In genomic region chr11:117828641-117829368, GRCh38 we compare ENCODE assay signal across 9 cellular contexts. TPM values are rescaled to one million over a fixed set of nuclear protein-coding genes. Genes with fewer than 3 reads are reported as not detected.
DNase-seq lines count a peak whose midpoint lies in the region; ATAC-seq, FAIRE-seq and TF ChIP-seq lines count a peak whose summit lies in the region.
"Had no signal": no experiment of that assay in that cellular context is flagged by ENCODE, and none has a peak within 500 bp of the region (broad histone marks: within the 10 kb centered on the region; RNA-seq: fewer than 3 reads in every experiment).

No MANE protein-coding gene starts in this region.

- H3K4me3 ChIP-seq in GM12865 (ENCODE audit: low read depth, low read length) (no peak overlapping the region), osteoblast (ENCODE audit: insufficient read depth, low read length) (no peak overlapping the region)

- no peaks in the 10 kb centered on the region for H3K9me3 ChIP-seq in osteoblast (ENCODE audit: low read depth, low read length)

- ATAC-seq in HG03432 (IDR thresholded peaks at IDR 0.05; ENCODE audit: unreplicated experiment): peak; percentile 72

- H3K27me3 ChIP-seq in osteoblast (ENCODE audit: insufficient read depth, low read length): peaks cover 15% of the 10 kb centered on the region

- H2AFZ ChIP-seq in osteoblast (ENCODE audit: low read length): no peak overlapping the region

- no peaks in the 10 kb centered on the region for H3K79me2 ChIP-seq in osteoblast (ENCODE audit: insufficient read depth, low read length)

- DNase-seq in GM12865 (ENCODE audit: low read depth) (peak; percentile 52), ecto neural progenitor cell (ENCODE audit: low spot score) (peak; percentile 43), osteoblast (ENCODE audit: insufficient read length, low spot score, missing footprints) (peak; percentile 91), ureter (ENCODE audit: low spot score) (peak; percentile 63), cerebellum (ENCODE audit: low spot score) (no peak), D721Med (ENCODE audit: insufficient read length, low spot score) (no peak)
- DNase-seq in activated CD4-positive, alpha-beta T cell treated with anti-CD3 and anti-CD28 coated beads, Interleukin-2, amount 50 U/mL, for 1 hour: peak; percentile 77

- no peak overlapping the region for H3K4me2 ChIP-seq in osteoblast (ENCODE audit: insufficient read depth, low read length)

- H3K36me3 ChIP-seq in osteoblast (ENCODE audit: insufficient read depth, low read length): no peaks in the 10 kb centered on the region

- H4K20me1 ChIP-seq in osteoblast (ENCODE audit: insufficient read depth, low read length): no peaks in the 10 kb centered on the region

- H3K4me1 ChIP-seq in osteoblast (ENCODE audit: insufficient read depth, low read length): no peaks in the 10 kb centered on the region

- no peak for FAIRE-seq in D721Med (lab: Jason Lieb, UNC)

- H3K27ac ChIP-seq in osteoblast (ENCODE audit: low read depth, low read length): no peak overlapping the region
- H3K27ac ChIP-seq: HL-60 had no signal

- TF ChIP-seq CTCF in GM12865 (IDR thresholded peaks at IDR 0.05; ENCODE audit: insufficient read depth, low read depth, low read length, missing control alignments): no peak
- no peak for TF ChIP-seq CTCF in osteoblast (IDR thresholded peaks at IDR 0.05; ENCODE audit: extremely low read depth, low read depth, low read length)
- TF ChIP-seq CTCF in D721Med (IDR thresholded peaks at IDR 0.05; ENCODE audit: insufficient read depth, missing control alignments): no peak

RNA-seq across cellular contexts. Expression of gene FXYD2, which starts 4.3 kb away (rescaled TPM):
- total RNA-seq in osteoblast (not detected in 2 replicates), ureter (1.6 TPM), cerebellum (2.4 TPM)

RNA-seq across cellular contexts. Expression of gene DSCAML1, which starts 31.8 kb away (rescaled TPM):
- total RNA-seq in osteoblast: not detected in 2 replicates
- total RNA-seq in ureter: 0.81 TPM
- 18.8 TPM for total RNA-seq in cerebellum

RNA-seq across cellular contexts. Expression of gene FXYD6, which starts 47.7 kb away (rescaled TPM):
- total RNA-seq in osteoblast (not detected in 2 replicates), ureter (41.8 TPM), cerebellum (93.6 TPM)

Comparison
In these comparisons a context has a peak if more than half of its experiments do, and no peak if none do; other contexts are left out.
1. DNase-seq: peak in GM12865 (single experiment), activated CD4-positive, alpha-beta T cell treated with anti-CD3 and anti-CD28 coated beads, Interleukin-2, amount 50 U/mL, for 1 hour (single experiment), ecto neural progenitor cell (single experiment), osteoblast (single experiment) and ureter (single experiment); none in cerebellum (single experiment) and D721Med (single experiment).
2. RNA of gene DSCAML1, which starts 31.8 kb away (total RNA-seq): 18.8 TPM in cerebellum (single experiment); 0.81 TPM in ureter (single experiment) and not detected in osteoblast; every median in the first group is over 10 times any median in the second.
3. RNA of gene FXYD6, which starts 47.7 kb away (total RNA-seq): 93.6 TPM in cerebellum (single experiment) and 41.8 TPM in ureter (single experiment); not detected in osteoblast; every median in the first group is over 10 times any median in the second.